Comparison of ENCODE assay signal across 1 cellular context in genomic region chr5:44808435-44809214, GRCh38.
A peak's percentile ranks its signal among the peaks of the same experiment; 100 is the strongest.
TF ChIP-seq lines count a peak whose summit lies in the region.

TSS of gene MRPS30 (plus strand) at chr5:44808947. CDS start at chr5:44808963, 16 bp downstream.

TF ChIP-seq in HepG2, 621 proteins besides CTCF, POLR2A, EP300 and RAD21 (continued from another document and continues in another):
- TF ChIP-seq NR2F2 (IDR thresholded peaks at IDR 0.05; ENCODE audit: borderline replicate concordance, low read depth) (peak; percentile 83; the same call in 1 of the 2 replicates), POLR2AphosphoS5 (IDR thresholded peaks at IDR 0.05; ENCODE audit: low read depth, low read length) (peak; percentile 81), MED8 (CRISPR knock-in tag; IDR thresholded peaks at IDR 0.05; ENCODE audit: insufficient replicate concordance) (peak; percentile 33), MAX (IDR thresholded peaks at IDR 0.05) (peak; percentile 48; the same call in 1 of the 2 replicates), THRA (CRISPR knock-in tag; IDR thresholded peaks at IDR 0.05; ENCODE audit: borderline replicate concordance) (no peak), HOXA5 (CRISPR knock-in tag; IDR thresholded peaks at IDR 0.05) (peak; percentile 50; the same call in 1 of the 2 replicates), ETV5 (CRISPR knock-in tag; IDR thresholded peaks at IDR 0.05; ENCODE audit: borderline replicate concordance) (peak; percentile 14; the same call in 1 of the 2 replicates), ARID4A (CRISPR knock-in tag; IDR thresholded peaks at IDR 0.05; ENCODE audit: borderline replicate concordance) (peak; percentile 80), CAMTA2 (CRISPR knock-in tag; IDR thresholded peaks at IDR 0.05; ENCODE audit: borderline replicate concordance) (no peak), ZNF563 (CRISPR knock-in tag; IDR thresholded peaks at IDR 0.05) (peak; percentile 93), XBP1 (CRISPR knock-in tag; IDR thresholded peaks at IDR 0.05) (no peak), ZNF281 (CRISPR knock-in tag; IDR thresholded peaks at IDR 0.05; ENCODE audit: borderline replicate concordance) (no peak), FOXC1 (CRISPR knock-in tag; IDR thresholded peaks at IDR 0.05; ENCODE audit: borderline replicate concordance) (no peak), SRF (IDR thresholded peaks at IDR 0.05; ENCODE audit: low read depth, low read length) (no peak), ZNF354B (CRISPR knock-in tag; IDR thresholded peaks at IDR 0.05) (no peak), ZIK1 (CRISPR knock-in tag; IDR thresholded peaks at IDR 0.05; ENCODE audit: borderline replicate concordance, low read depth) (peak; percentile 87), KAT8 (CRISPR knock-in tag; IDR thresholded peaks at IDR 0.05) (peak; percentile 83), REST (IDR thresholded peaks at IDR 0.05; ENCODE audit: borderline replicate concordance in 1 of 2, low read depth in 1 of 2, low read length in 2 of 2) (peak in 1 of 2 experiments; percentile 48; a peak in 1 of 4 replicates), PRDM10 (CRISPR knock-in tag; IDR thresholded peaks at IDR 0.05; ENCODE audit: low read depth) (no peak), UBTF (CRISPR knock-in tag; IDR thresholded peaks at IDR 0.05) (no peak), MYPOP (CRISPR knock-in tag; IDR thresholded peaks at IDR 0.05) (0 out of 2 replicates have a peak, but pooled peaks have one; percentile 56), ZXDC (CRISPR knock-in tag; IDR thresholded peaks at IDR 0.05) (no peak), MTA3 (CRISPR knock-in tag; IDR thresholded peaks at IDR 0.05) (no peak), ZNF10 (CRISPR knock-in tag; IDR thresholded peaks at IDR 0.05; ENCODE audit: borderline replicate concordance, low read depth) (no peak), NR0B2 (CRISPR knock-in tag; IDR thresholded peaks at IDR 0.05) (no peak), XRCC5 (optimal IDR thresholded peaks at IDR 0.05; ENCODE audit: low read length) (no peak), NRL (CRISPR knock-in tag; IDR thresholded peaks at IDR 0.05; ENCODE audit: borderline replicate concordance) (peak; percentile 88), U2AF1 (optimal IDR thresholded peaks at IDR 0.05; ENCODE audit: low read depth, low read length) (peak; percentile 80)
